In genomic region chr1:111202366-111202706, GRCh38 we compare ENCODE assay signal across 15 cellular contexts. TPM values are rescaled to one million over a fixed set of nuclear protein-coding genes. Genes with fewer than 3 reads are reported as not detected.
A peak's percentile ranks its signal among the peaks of the same experiment; 100 is the strongest.
DNase-seq lines count a peak whose midpoint lies in the region; ATAC-seq and TF ChIP-seq lines count a peak whose summit lies in the region.
"Had no signal": no experiment of that assay in that cellular context is flagged by ENCODE, and none has a peak within 500 bp of the region (broad histone marks: within the 10 kb centered on the region; RNA-seq: fewer than 3 reads in every experiment).

No MANE protein-coding gene starts in this region.

- POLR2A ChIA-PET in CD8-positive, alpha-beta T cell (lab: Charles Lee), result interaction anchor here (0.8 to 15.4 kb wide), 3 partner anchors 13 to 20 kb away, joined by 3 to 430 read pairs (median 66); partner anchors contain the start of gene CHI3L2

- H3K27ac Mint-ChIP-seq in CD8-positive, alpha-beta T cell, result peak overlapping the region; percentile 97
- H3K27ac Mint-ChIP-seq in dendritic cell treated with granulocyte-macrophage colony-stimulating factor and Interleukin-4, amounts not matched to agents 40 ng/mL and 50 ng/mL, for 4 days, result peak overlapping the region; percentile 83

- no peak for TF ChIP-seq EP300 in Ishikawa (IDR thresholded peaks at IDR 0.05; ENCODE audit: borderline replicate concordance)

- intact Hi-C loops in CD8-positive, alpha-beta T cell (cut with DNase I, micrococcal nuclease), result loop anchor here (2.0 to 5.0 kb wide), 4 partner anchors 24 to 555 kb away; partner anchors contain the start of genes DDX20 (in 1 of the 2) and KCNA3 (in 1 of the 2)
- intact Hi-C loops in dendritic cell treated with granulocyte-macrophage colony-stimulating factor and Interleukin-4, amounts not matched to agents 40 ng/mL and 50 ng/mL, for 4 days (cut with micrococcal nuclease), result loop anchor here (5.0 kb wide), 1 partner anchor 75 kb away; no protein-coding TSS in a partner anchor

- no peaks in the 10 kb centered on the region for H3K9me3 ChIP-seq in CD8-positive, alpha-beta T cell (ENCODE audit: low read length)
- H3K9me3 ChIP-seq in neutrophil, result no peaks in the 10 kb centered on the region
- H3K9me3 ChIP-seq in HAP-1, result no peaks in the 10 kb centered on the region

- no peak overlapping the region for H3K27ac ChIP-seq in CD8-positive, alpha-beta T cell (ENCODE audit: low read depth, low read length)
- H3K27ac ChIP-seq in neutrophil, result peak overlapping the region; percentile 99

- CTCF ChIA-PET in CD8-positive, alpha-beta T cell (lab: Charles Lee), result interaction anchor here (1.1 to 15.0 kb wide), 3 partner anchors 9 to 130 kb away, joined by 3 to 429 read pairs (median 67); partner anchors contain the start of gene CHI3L2

- TF ChIP-seq CTCF in CD8-positive, alpha-beta T cell (IDR thresholded peaks at IDR 0.05), result no peak
- TF ChIP-seq CTCF in neutrophil (IDR thresholded peaks at IDR 0.05), result no peak

- H3K4me1 ChIP-seq in CD8-positive, alpha-beta T cell (ENCODE audit: insufficient read depth, low read length), result peaks cover 47% of the 10 kb centered on the region
- peaks cover 76 to 79% of the 10 kb centered on the region in 2 experiments for H3K4me1 ChIP-seq in neutrophil (ENCODE audit: control insufficient read depth in 1 of 2, insufficient read depth in 1 of 2, low read depth in 1 of 2, low read length in 1 of 2)
- H3K4me1 ChIP-seq in HAP-1, result no peaks in the 10 kb centered on the region

- peaks cover 68% of the 10 kb centered on the region for H3K4me1 Mint-ChIP-seq in CD8-positive, alpha-beta T cell (ENCODE audit: low read depth)
- peaks cover 88% of the 10 kb centered on the region for H3K4me1 Mint-ChIP-seq in dendritic cell treated with granulocyte-macrophage colony-stimulating factor and Interleukin-4, amounts not matched to agents 40 ng/mL and 50 ng/mL, for 4 days (ENCODE audit: low read depth)

- no peaks in the 10 kb centered on the region for H3K27me3 Mint-ChIP-seq in CD8-positive, alpha-beta T cell (ENCODE audit: low read depth)
- H3K27me3 Mint-ChIP-seq in dendritic cell treated with granulocyte-macrophage colony-stimulating factor and Interleukin-4, amounts not matched to agents 40 ng/mL and 50 ng/mL, for 4 days, result no peaks in the 10 kb centered on the region

- DNase-seq in CD8-positive, alpha-beta T cell, result no peak
- DNase-seq in NCI-H69 (lab: John Stamatoyannopoulos, UW), result no peak
- DNase-seq in HAP-1 (ENCODE audit: low spot score in 2 of 2), result no peak
- DNase-seq in NCI-H2196 treated with DMSO at 0.1 percent for 48 hours (lab: John Stamatoyannopoulos, UW; ENCODE audit: unreplicated experiment), result no peak
- DNase-seq: activated CD4-positive, alpha-beta T cell treated with anti-CD3 and anti-CD28 coated beads, Interleukin-2, amount 50 U/mL, for 48 hours; caudate nucleus; NCI-H2029; nephron progenitor cell; stimulated activated CD4-positive, alpha-beta T cell treated with anti-CD3 and anti-CD28 coated beads, Interleukin-4, amount 100 ng/mL, for 24 hours had no signal

- no peaks in the 10 kb centered on the region for H3K9me3 Mint-ChIP-seq in CD8-positive, alpha-beta T cell
- H3K9me3 Mint-ChIP-seq in dendritic cell treated with granulocyte-macrophage colony-stimulating factor and Interleukin-4, amounts not matched to agents 40 ng/mL and 50 ng/mL, for 4 days, result no peaks in the 10 kb centered on the region

- peaks cover 36% of the 10 kb centered on the region for H3K36me3 Mint-ChIP-seq in CD8-positive, alpha-beta T cell
- peaks cover 6% of the 10 kb centered on the region for H3K36me3 Mint-ChIP-seq in dendritic cell treated with granulocyte-macrophage colony-stimulating factor and Interleukin-4, amounts not matched to agents 40 ng/mL and 50 ng/mL, for 4 days (ENCODE audit: low read depth)

- H3K4me3 Mint-ChIP-seq in CD8-positive, alpha-beta T cell, result peak overlapping the region; percentile 94
- no peak overlapping the region for H3K4me3 Mint-ChIP-seq in dendritic cell treated with granulocyte-macrophage colony-stimulating factor and Interleukin-4, amounts not matched to agents 40 ng/mL and 50 ng/mL, for 4 days
- H3K4me3 Mint-ChIP-seq: nephron progenitor cell had no signal

- H3K27me3 ChIP-seq in CD8-positive, alpha-beta T cell (ENCODE audit: insufficient read depth, low read length), result no peaks in the 10 kb centered on the region
- H3K27me3 ChIP-seq in neutrophil (no peaks in the 10 kb centered on the region), HAP-1 (ENCODE audit: low read depth) (peaks cover 7% of the 10 kb centered on the region; the same call in 1 of the 2 replicates)

- ATAC-seq in CD8-positive, alpha-beta T cell, result no peak
- ATAC-seq in HG02938 (IDR thresholded peaks at IDR 0.05; ENCODE audit: unreplicated experiment), result no peak

- no peak for TF ChIP-seq RAD21 in Ishikawa (IDR thresholded peaks at IDR 0.05; ENCODE audit: low read depth)

- H3K36me3 ChIP-seq in CD8-positive, alpha-beta T cell (ENCODE audit: insufficient read depth, low read length), result peaks cover 14% of the 10 kb centered on the region
- H3K36me3 ChIP-seq in neutrophil, result peaks cover 18% of the 10 kb centered on the region
- no peaks in the 10 kb centered on the region for H3K36me3 ChIP-seq in HAP-1 (replicated peaks)

- in situ Hi-C loops in HAP-1 (cut with MboI; ENCODE audit: low sequenced_read_pairs), result no loop called here

- peak overlapping the region; percentile 93 for H3K4me3 ChIP-seq in CD8-positive, alpha-beta T cell (ENCODE audit: low read depth, low read length)
- H3K4me3 ChIP-seq in neutrophil (ENCODE audit: low read depth in 1 of 2, low read length in 1 of 2) (peak overlapping the region; percentile 67 to 95), HAP-1 (no peak overlapping the region)

TF ChIP-seq in Ishikawa, 13 proteins besides CTCF, POLR2A, EP300 and RAD21:
- TF ChIP-seq, protein P1, sequence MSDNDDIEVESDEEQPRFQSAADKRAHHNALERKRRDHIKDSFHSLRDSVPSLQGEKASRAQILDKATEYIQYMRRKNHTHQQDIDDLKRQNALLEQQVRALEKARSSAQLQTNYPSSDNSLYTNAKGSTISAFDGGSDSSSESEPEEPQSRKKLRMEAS (IDR thresholded peaks at IDR 0.05), result no peak
- TF ChIP-seq TEAD4 (IDR thresholded peaks at IDR 0.05), result peak; percentile 34; the same call in 1 of the 2 replicates

RNA-seq across cellular contexts. Expression of gene DENND2D, which starts 1.9 kb away (rescaled TPM):
- total RNA-seq in CD8-positive, alpha-beta T cell, result 10 to 100 TPM; 50.5 to 50.8 TPM
- total RNA-seq: RPMI7951 had no signal

RNA-seq across cellular contexts. Expression of gene CHI3L2, which starts 25.2 kb away (rescaled TPM):
- total RNA-seq in CD8-positive, alpha-beta T cell, result 1 to 10 TPM; 7.1 to 8.7 TPM
- total RNA-seq: glomerular endothelial cell had no signal
